In the genomic region with DNA sequence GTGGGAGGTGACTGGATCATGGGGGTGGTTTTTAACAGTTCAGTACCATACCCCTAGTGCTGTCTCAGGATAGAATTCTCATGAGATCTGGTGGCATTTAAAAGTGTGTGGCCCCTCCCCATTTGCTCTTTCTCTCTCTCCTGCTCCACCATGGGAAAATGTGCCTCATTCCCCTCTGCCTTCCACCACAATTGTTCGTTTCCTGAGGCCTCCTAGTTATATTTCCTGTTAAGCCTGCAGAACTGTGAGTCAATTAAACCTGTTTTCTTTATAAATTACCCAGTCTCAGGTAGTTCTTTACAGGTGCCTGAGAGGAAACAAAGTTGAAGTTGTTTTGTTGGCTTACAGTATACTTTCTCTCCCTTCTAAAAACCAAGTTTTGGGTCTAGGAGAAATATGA, we compare ENCODE assay signal across 17 cellular contexts.
"Had no signal": no experiment of that assay in that cellular context is flagged by ENCODE, and none has a peak within 500 bp of the region (broad histone marks: within the 10 kb centered on the region; RNA-seq: fewer than 3 reads in every experiment).

No MANE protein-coding gene starts in this region.

- H3K27me3 ChIP-seq: colonic mucosa, neutrophil, ovary, tibial artery had no signal

- ATAC-seq: activated naive CD4-positive, alpha-beta T cell treated with anti-CD3 and anti-CD28 coated beads, Interleukin-2, amount 50 U/mL, for 72 hours; heart left ventricle; left cardiac atrium; natural killer cell treated with Interleukin-12 subunit alpha and Interleukin-12 subunit beta and Interleukin-15 and Interleukin-18, amount 100 ng/mL, for 72 hours; psoas muscle; right cardiac atrium had no signal

- H3K36me3 Mint-ChIP-seq: activated naive CD4-positive, alpha-beta T cell treated with anti-CD3 and anti-CD28 coated beads, Interleukin-2, amount 50 U/mL, for 72 hours; natural killer cell treated with Interleukin-12 subunit alpha and Interleukin-12 subunit beta and Interleukin-15 and Interleukin-18, amount 100 ng/mL, for 72 hours had no signal

- H3K4me3 Mint-ChIP-seq: natural killer cell treated with Interleukin-12 subunit alpha and Interleukin-12 subunit beta and Interleukin-15 and Interleukin-18, amount 100 ng/mL, for 72 hours; stimulated activated naive CD8-positive, alpha-beta T cell treated with anti-CD3 and anti-CD28 coated beads, Interleukin-15, Interleukin-2, amounts not matched to agents 100 ng/mL and 50 ng/mL, for 24 hours had no signal

- DNase-seq: activated T-cell treated with anti-CD3 and anti-CD28 coated beads, Interleukin-2, amount 50 U/mL, for 1 hour; colonic mucosa; heart left ventricle; left cardiac atrium; midbrain; ovary; psoas muscle; right cardiac atrium; stimulated activated CD4-positive, alpha-beta T cell treated with anti-CD3 and anti-CD28 coated beads, Interleukin-12 subunit alpha, Interleukin-12 subunit beta, amount 100 ng/mL, for 4 hours; tibial artery had no signal

- H3K36me3 ChIP-seq: colonic mucosa, esophagus muscularis mucosa, heart left ventricle, neutrophil, ovary, tibial artery had no signal

- FAIRE-seq: astrocyte, islet of Langerhans had no signal

- H3K9me3 ChIP-seq: colonic mucosa, esophagus muscularis mucosa, heart left ventricle, neutrophil, ovary, psoas muscle, tibial artery had no signal

- H3K4me3 ChIP-seq: colonic mucosa, esophagus muscularis mucosa, heart left ventricle, ovary, psoas muscle, tibial artery had no signal

- H3K4me1 ChIP-seq: colonic mucosa, esophagus muscularis mucosa, psoas muscle, tibial artery had no signal

- H3K27ac ChIP-seq: colonic mucosa, esophagus muscularis mucosa, heart left ventricle, ovary, psoas muscle, tibial artery had no signal

- H3K27ac Mint-ChIP-seq: activated naive CD4-positive, alpha-beta T cell treated with anti-CD3 and anti-CD28 coated beads, Interleukin-2, amount 50 U/mL, for 72 hours; stimulated activated naive CD8-positive, alpha-beta T cell treated with anti-CD3 and anti-CD28 coated beads, Interleukin-15, Interleukin-2, amounts not matched to agents 100 ng/mL and 50 ng/mL, for 24 hours had no signal

- H3K9me3 Mint-ChIP-seq: activated naive CD4-positive, alpha-beta T cell treated with anti-CD3 and anti-CD28 coated beads, Interleukin-2, amount 50 U/mL, for 72 hours; natural killer cell treated with Interleukin-12 subunit alpha and Interleukin-12 subunit beta and Interleukin-15 and Interleukin-18, amount 100 ng/mL, for 72 hours; stimulated activated naive CD8-positive, alpha-beta T cell treated with anti-CD3 and anti-CD28 coated beads, Interleukin-15, Interleukin-2, amounts not matched to agents 100 ng/mL and 50 ng/mL, for 24 hours had no signal
